ENCODE assay signal across 1 cellular context in the genomic region with DNA sequence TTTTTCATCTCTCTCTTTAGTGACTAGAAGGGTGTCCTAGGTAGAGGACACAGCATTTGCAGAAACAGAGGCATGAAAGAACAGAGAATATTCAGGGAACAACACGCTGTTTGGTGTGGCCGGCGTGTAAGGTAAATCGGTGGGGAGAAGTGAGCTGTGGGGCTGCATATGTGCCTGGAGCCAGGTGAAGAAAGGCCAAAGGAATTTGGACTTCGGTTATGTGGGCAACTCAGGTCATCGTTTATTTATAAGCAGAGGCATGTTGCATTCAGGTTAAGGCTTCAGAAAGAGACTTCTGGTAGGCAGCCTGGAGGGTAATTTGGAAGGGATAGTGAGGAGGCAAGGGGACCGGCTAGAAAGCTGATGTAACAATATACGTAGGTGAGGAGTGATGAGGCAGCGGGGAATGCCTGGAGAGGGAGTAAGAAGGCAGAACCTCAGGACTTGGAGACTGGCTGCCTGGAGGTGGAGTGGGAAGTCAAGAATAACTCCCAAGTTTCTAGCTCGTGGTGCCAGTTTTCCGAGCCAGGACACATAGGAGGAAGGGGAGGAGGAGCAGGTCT.
TF ChIP-seq lines count a peak whose summit lies in the region.

No MANE protein-coding gene starts in this region.

TF ChIP-seq in IMR-90, 13 proteins besides CTCF, POLR2A, EP300 and RAD21:
- TF ChIP-seq BHLHE40 (IDR thresholded peaks at IDR 0.05; ENCODE audit: low read depth, low read length) (no peak), MAZ (IDR thresholded peaks at IDR 0.05; ENCODE audit: borderline replicate concordance, low read depth, low read length) (no peak), SMC3 (IDR thresholded peaks at IDR 0.05; ENCODE audit: low read depth, low read length) (no peak)
- TF ChIP-seq, protein P1, sequence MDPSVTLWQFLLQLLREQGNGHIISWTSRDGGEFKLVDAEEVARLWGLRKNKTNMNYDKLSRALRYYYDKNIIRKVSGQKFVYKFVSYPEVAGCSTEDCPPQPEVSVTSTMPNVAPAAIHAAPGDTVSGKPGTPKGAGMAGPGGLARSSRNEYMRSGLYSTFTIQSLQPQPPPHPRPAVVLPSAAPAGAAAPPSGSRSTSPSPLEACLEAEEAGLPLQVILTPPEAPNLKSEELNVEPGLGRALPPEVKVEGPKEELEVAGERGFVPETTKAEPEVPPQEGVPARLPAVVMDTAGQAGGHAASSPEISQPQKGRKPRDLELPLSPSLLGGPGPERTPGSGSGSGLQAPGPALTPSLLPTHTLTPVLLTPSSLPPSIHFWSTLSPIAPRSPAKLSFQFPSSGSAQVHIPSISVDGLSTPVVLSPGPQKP (IDR thresholded peaks at IDR 0.05; ENCODE audit: borderline replicate concordance, low read depth, low read length): no peak
